Comparison of ENCODE assay signal across 8 cellular contexts in the genomic region with DNA sequence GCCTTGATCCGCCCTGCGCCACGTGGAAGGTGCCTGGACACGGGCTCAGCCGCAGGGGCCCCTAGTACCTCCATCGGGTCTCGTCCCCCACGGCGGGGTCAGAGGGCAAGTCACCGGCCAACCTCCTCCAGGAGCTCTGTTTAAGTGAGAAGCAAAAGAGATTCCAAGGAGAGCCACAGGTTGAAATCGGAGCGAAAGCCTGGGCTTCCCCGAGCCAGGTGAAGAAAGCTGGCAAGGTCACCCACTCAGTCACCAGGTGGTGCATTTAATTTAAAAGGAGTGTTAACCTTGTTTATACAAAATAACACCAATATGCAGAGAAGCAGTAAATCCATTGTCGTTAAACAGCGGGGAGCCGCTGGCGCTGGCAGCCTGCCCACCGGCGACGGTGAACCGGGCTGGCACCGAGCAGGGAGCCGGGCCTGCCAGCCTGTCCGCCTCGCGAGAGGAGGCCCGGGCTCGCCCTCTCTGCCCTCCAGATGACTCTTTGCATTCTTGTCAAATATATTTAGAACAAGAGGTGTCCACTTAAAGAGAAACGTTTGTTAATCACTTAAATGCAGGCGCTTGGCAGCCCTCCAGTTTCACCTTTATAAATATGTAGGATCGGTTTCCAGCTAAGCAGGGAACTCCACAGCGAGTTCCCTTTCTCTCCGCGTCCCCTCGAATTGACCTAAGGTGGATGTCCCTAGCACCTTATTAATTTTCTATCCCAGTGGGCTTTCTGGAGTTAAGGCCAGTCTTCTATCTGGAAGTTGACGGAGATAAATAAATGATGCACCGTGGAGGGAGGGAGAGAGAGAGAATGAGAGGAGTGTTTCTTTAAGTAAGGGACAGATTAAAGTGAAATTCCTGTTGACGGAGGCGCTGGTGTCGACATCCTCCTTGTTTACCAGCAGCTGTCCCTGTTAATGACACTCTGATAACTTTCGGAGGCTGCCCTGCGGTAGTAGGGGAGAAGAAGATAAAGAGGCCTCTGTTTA.
DNase-seq lines count a peak whose midpoint lies in the region; ATAC-seq and TF ChIP-seq lines count a peak whose summit lies in the region.

No MANE protein-coding gene starts in this region.

- H3K36me3 ChIP-seq in breast epithelium (no peaks in the 10 kb centered on the region), stomach smooth muscle (ENCODE audit: control insufficient read depth in 2 of 2, insufficient read depth in 2 of 2, low read length in 2 of 2) (no peaks in the 10 kb centered on the region)

- H3K4me3 ChIP-seq in GM08714 (ENCODE audit: low read length) (peak overlapping the region; percentile 15; the same call in 1 of the 2 replicates), breast epithelium (peak overlapping the region; percentile 15 to 59 (median 44)), stomach smooth muscle (ENCODE audit: low read length in 2 of 2) (peak overlapping the region; percentile 56 to 69)

- TF ChIP-seq CTCF in breast epithelium (IDR thresholded peaks at IDR 0.05) = no peak

- DNase-seq in NCI-H187 treated with DMSO at 0.1 percent for 48 hours (lab: John Stamatoyannopoulos, UW) = peak; percentile 21
- DNase-seq in breast epithelium (ENCODE audit: low spot score in 2 of 2) = peak; percentile 20 to 59
- peak; percentile 53 for DNase-seq in kidney tubule cell (ENCODE audit: low spot score)
- DNase-seq in midbrain (lab: John Stamatoyannopoulos, UW) = no peak

- H3K9me3 ChIP-seq in breast epithelium (no peaks in the 10 kb centered on the region), stomach smooth muscle (ENCODE audit: control insufficient read depth in 2 of 2, low read length in 2 of 2) (no peaks in the 10 kb centered on the region)

- ATAC-seq in GM21515 (IDR thresholded peaks at IDR 0.05; ENCODE audit: unreplicated experiment) (no peak), HG03159 (IDR thresholded peaks at IDR 0.05; ENCODE audit: unreplicated experiment) (no peak)

- intact Hi-C loops in breast epithelium (cut with DNase I; ENCODE audit: low total_unique reads) = no loop called here

- H3K4me1 ChIP-seq in breast epithelium (no peaks in the 10 kb centered on the region), stomach smooth muscle (ENCODE audit: control insufficient read depth, insufficient read depth, low read length) (peaks cover 8% of the 10 kb centered on the region)

- H3K27ac ChIP-seq in breast epithelium (peak overlapping the region; percentile 11 to 48), stomach smooth muscle (ENCODE audit: low read length) (no peak overlapping the region)

- H3K27me3 ChIP-seq in breast epithelium = no peaks in the 10 kb centered on the region
- no peaks in the 10 kb centered on the region for H3K27me3 ChIP-seq in stomach smooth muscle (ENCODE audit: control insufficient read depth in 1 of 2, insufficient read depth in 2 of 2, low read length in 2 of 2)

- H3K9ac ChIP-seq in stomach smooth muscle (ENCODE audit: low read length in 2 of 2) = peak overlapping the region; percentile 60 to 62

- TF ChIP-seq POLR2A in breast epithelium (IDR thresholded peaks at IDR 0.05) = no peak
